ENCODE assay signal across 2 cellular contexts in the genomic region with DNA sequence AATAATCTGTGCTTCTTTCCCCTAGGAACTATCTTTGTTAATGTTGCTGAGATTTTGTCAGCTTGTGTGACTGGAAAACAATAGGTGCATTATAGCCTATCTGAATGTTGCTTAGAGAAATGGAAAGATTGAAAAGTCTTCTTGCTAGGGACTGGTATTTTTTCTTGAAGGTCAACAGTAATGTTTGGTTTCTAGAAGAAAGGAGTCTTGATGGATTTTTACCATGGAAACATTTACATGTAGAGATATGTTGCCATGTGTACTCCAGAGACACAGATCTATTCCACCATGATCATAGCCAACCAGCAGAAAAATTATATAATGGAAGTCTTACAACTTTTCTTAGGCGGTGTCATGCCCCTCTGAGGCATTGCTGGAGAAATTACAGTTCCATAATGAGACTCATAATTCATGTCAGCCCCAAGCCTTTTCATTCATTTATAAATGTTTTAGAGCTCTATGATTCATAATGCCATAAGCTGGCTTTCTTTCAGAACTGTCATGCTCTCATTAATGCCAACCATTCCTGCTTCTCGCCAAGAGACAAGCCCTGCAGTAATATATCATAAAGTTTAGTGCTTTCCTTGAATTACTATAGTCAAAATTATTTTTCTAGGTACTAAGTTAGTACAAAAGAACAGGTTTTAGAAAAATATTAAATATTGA.
A peak's percentile ranks its signal among the peaks of the same experiment; 100 is the strongest.
TF ChIP-seq lines count a peak whose summit lies in the region.

No MANE protein-coding gene starts in this region.

TF ChIP-seq in SK-N-SH, 30 proteins besides CTCF, POLR2A, EP300 and RAD21 (continued from another document):
- TF ChIP-seq, protein P1, sequence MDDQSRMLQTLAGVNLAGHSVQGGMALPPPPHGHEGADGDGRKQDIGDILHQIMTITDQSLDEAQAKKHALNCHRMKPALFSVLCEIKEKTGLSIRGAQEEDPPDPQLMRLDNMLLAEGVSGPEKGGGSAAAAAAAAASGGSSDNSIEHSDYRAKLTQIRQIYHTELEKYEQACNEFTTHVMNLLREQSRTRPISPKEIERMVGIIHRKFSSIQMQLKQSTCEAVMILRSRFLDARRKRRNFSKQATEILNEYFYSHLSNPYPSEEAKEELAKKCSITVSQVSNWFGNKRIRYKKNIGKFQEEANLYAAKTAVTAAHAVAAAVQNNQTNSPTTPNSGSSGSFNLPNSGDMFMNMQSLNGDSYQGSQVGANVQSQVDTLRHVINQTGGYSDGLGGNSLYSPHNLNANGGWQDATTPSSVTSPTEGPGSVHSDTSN (IDR thresholded peaks at IDR 0.05): peak; percentile 16; the same call in 1 of the 2 replicates
- TF ChIP-seq TCF12 (IDR thresholded peaks at IDR 0.05): no peak

TF ChIP-seq in SK-N-SH treated with all-trans-retinoic acid at 6 μM for 48 hours, 23 proteins besides CTCF, POLR2A, EP300 and RAD21:
- TF ChIP-seq, protein P2, sequence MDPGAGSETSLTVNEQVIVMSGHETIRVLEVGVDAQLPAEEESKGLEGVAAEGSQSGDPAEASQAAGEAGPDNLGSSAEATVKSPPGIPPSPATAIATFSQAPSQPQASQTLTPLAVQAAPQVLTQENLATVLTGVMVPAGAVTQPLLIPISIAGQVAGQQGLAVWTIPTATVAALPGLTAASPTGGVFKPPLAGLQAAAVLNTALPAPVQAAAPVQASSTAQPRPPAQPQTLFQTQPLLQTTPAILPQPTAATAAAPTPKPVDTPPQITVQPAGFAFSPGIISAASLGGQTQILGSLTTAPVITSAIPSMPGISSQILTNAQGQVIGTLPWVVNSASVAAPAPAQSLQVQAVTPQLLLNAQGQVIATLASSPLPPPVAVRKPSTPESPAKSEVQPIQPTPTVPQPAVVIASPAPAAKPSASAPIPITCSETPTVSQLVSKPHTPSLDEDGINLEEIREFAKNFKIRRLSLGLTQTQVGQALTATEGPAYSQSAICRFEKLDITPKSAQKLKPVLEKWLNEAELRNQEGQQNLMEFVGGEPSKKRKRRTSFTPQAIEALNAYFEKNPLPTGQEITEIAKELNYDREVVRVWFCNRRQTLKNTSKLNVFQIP (CRISPR knock-in tag; IDR thresholded peaks at IDR 0.05; ENCODE audit: borderline replicate concordance, low read depth): no peak
- TF ChIP-seq ARNTL (CRISPR knock-in tag; IDR thresholded peaks at IDR 0.05; ENCODE audit: borderline replicate concordance, low read depth) (no peak), ZFP3 (CRISPR knock-in tag; IDR thresholded peaks at IDR 0.05) (no peak), TCF4 (CRISPR knock-in tag; IDR thresholded peaks at IDR 0.05; ENCODE audit: borderline replicate concordance) (no peak), CSDC2 (CRISPR knock-in tag; IDR thresholded peaks at IDR 0.05) (no peak)
